In the genomic region with DNA sequence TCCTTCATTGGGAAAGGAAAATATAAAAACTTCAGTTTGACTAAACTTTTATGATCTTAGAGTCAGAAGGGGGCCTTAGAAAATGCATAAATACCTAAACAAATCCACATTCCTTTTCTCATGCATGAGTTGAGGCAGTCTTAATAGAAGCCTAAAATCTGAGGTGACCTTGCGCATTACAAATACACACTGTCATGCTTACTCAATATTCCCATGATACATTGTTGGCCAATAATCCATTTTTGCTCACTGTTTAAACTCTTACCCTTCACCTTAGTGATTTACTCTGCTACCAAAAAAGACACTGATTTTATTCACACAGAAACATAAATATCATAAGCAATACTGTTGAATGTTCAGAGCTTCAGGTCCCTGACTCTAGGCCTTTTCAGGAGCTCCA, we compare ENCODE assay signal across 29 cellular contexts.
"Had no signal": no experiment of that assay in that cellular context is flagged by ENCODE, and none has a peak within 500 bp of the region (broad histone marks: within the 10 kb centered on the region; RNA-seq: fewer than 3 reads in every experiment).

No MANE protein-coding gene starts in this region.

- H3K27me3 ChIP-seq: dorsolateral prefrontal cortex, heart left ventricle, hepatocyte, neutrophil, right lobe of liver, tibial nerve, upper lobe of left lung had no signal

- H3K79me2 ChIP-seq: hepatocyte, parathyroid adenoma had no signal

- DNase-seq: dorsolateral prefrontal cortex; effector CD8-positive, alpha-beta T cell; endodermal cell; foreskin fibroblast; heart left ventricle; kidney; mucosa of descending colon; naive B cell; right lobe of liver; stimulated activated CD4-positive, alpha-beta T cell treated with anti-CD3 and anti-CD28 coated beads, Interleukin-2, amount 100 ng/mL, for 24 hours; stimulated activated CD4-positive, alpha-beta T cell treated with anti-CD3 and anti-CD28 coated beads, Interleukin-4, amount 100 ng/mL, for 24 hours; stimulated activated naive CD8-positive, alpha-beta T cell treated with anti-CD3 and anti-CD28 coated beads, Interleukin-15, Interleukin-2, amounts not matched to agents 100 U/mL and 50 U/mL, for 24 hours; upper lobe of left lung had no signal

- H3K4me1 Mint-ChIP-seq: endodermal cell; memory B cell; mesothelial cell of epicardium; naive B cell; neural crest cell; stimulated activated effector memory CD8-positive, alpha-beta T cell treated with anti-CD3 and anti-CD28 coated beads, Interleukin-12 subunit alpha, Interleukin-12 subunit beta, amount 100 ng/mL, for 72 hours had no signal

- H3K27ac Mint-ChIP-seq: endodermal cell; memory B cell; mesothelial cell of epicardium; naive B cell; natural killer cell treated with Interleukin-12 subunit alpha and Interleukin-12 subunit beta and Interleukin-15 and Interleukin-18, amount 100 ng/mL, for 72 hours; progenitor cell of endocrine pancreas; stimulated activated effector memory CD8-positive, alpha-beta T cell treated with anti-CD3 and anti-CD28 coated beads, Interleukin-12 subunit alpha, Interleukin-12 subunit beta, amount 100 ng/mL, for 72 hours had no signal

- H3K4me3 Mint-ChIP-seq: endodermal cell; memory B cell; mesothelial cell of epicardium; naive B cell; natural killer cell treated with Interleukin-12 subunit alpha and Interleukin-12 subunit beta and Interleukin-15 and Interleukin-18, amount 100 ng/mL, for 72 hours; neural crest cell; stimulated activated effector memory CD8-positive, alpha-beta T cell treated with anti-CD3 and anti-CD28 coated beads, Interleukin-12 subunit alpha, Interleukin-12 subunit beta, amount 100 ng/mL, for 72 hours had no signal

- H3K36me3 ChIP-seq: gastroesophageal sphincter, heart left ventricle, neutrophil, right lobe of liver, thoracic aorta, tibial nerve, upper lobe of left lung had no signal

- H2AFZ ChIP-seq: hepatocyte, parathyroid adenoma had no signal

- H3K4me2 ChIP-seq: hepatocyte had no signal

- H3K27ac ChIP-seq: dorsolateral prefrontal cortex, epithelial cell of prostate, gastroesophageal sphincter, heart left ventricle, hepatocyte, neutrophil, parathyroid adenoma, right lobe of liver, thoracic aorta, tibial nerve, upper lobe of left lung had no signal

- H3K4me3 ChIP-seq: dorsolateral prefrontal cortex, gastroesophageal sphincter, heart left ventricle, hepatocyte, lung, mucosa of descending colon, right lobe of liver, thoracic aorta, tibial nerve, upper lobe of left lung had no signal

- H3K4me1 ChIP-seq: gastroesophageal sphincter, heart left ventricle, parathyroid adenoma, right lobe of liver, tibial nerve, upper lobe of left lung had no signal

- H3K9me3 Mint-ChIP-seq: memory B cell; natural killer cell treated with Interleukin-12 subunit alpha and Interleukin-12 subunit beta and Interleukin-15 and Interleukin-18, amount 100 ng/mL, for 72 hours; stimulated activated effector memory CD8-positive, alpha-beta T cell treated with anti-CD3 and anti-CD28 coated beads, Interleukin-12 subunit alpha, Interleukin-12 subunit beta, amount 100 ng/mL, for 72 hours had no signal

- ATAC-seq: esophagus mucosa; gastroesophageal sphincter; heart left ventricle; left lobe of liver; mucosa of descending colon; natural killer cell treated with Interleukin-12 subunit alpha and Interleukin-12 subunit beta and Interleukin-15 and Interleukin-18, amount 100 ng/mL, for 72 hours; right lobe of liver; stimulated activated effector memory CD8-positive, alpha-beta T cell treated with anti-CD3 and anti-CD28 coated beads, Interleukin-12 subunit alpha, Interleukin-12 subunit beta, amount 100 ng/mL, for 72 hours; stimulated activated naive CD8-positive, alpha-beta T cell treated with anti-CD3 and anti-CD28 coated beads, Interleukin-15, Interleukin-2, amounts not matched to agents 100 U/mL and 50 U/mL, for 24 hours had no signal

- H3K36me3 Mint-ChIP-seq: natural killer cell treated with Interleukin-12 subunit alpha and Interleukin-12 subunit beta and Interleukin-15 and Interleukin-18, amount 100 ng/mL, for 72 hours; stimulated activated effector memory CD8-positive, alpha-beta T cell treated with anti-CD3 and anti-CD28 coated beads, Interleukin-12 subunit alpha, Interleukin-12 subunit beta, amount 100 ng/mL, for 72 hours had no signal
